ENCODE assay signal across 19 cellular contexts in genomic region chr6:91569071-91569470, GRCh38.
DNase-seq lines count a peak whose midpoint lies in the region; ATAC-seq and TF ChIP-seq lines count a peak whose summit lies in the region.
"Had no signal": no experiment of that assay in that cellular context is flagged by ENCODE, and none has a peak within 500 bp of the region (broad histone marks: within the 10 kb centered on the region; RNA-seq: fewer than 3 reads in every experiment).

No MANE protein-coding gene starts in this region.

- no peaks in the 10 kb centered on the region for H3K27me3 Mint-ChIP-seq in activated CD8-positive, alpha-beta T cell treated with anti-CD3 and anti-CD28 coated beads for 36 hours
- H3K27me3 Mint-ChIP-seq: CD4-positive, CD25-positive, alpha-beta regulatory T cell had no signal

- no peaks in the 10 kb centered on the region for H3K27me3 ChIP-seq in BJ (ENCODE audit: control insufficient read depth, insufficient read depth, low read length)

- no peaks in the 10 kb centered on the region for H3K36me3 ChIP-seq in BJ (ENCODE audit: control insufficient read depth, insufficient read depth, low read length)

- no peaks in the 10 kb centered on the region for H3K9me3 Mint-ChIP-seq in activated CD8-positive, alpha-beta T cell treated with anti-CD3 and anti-CD28 coated beads for 36 hours

- no peak for TF ChIP-seq CTCF in BJ (IDR thresholded peaks at IDR 0.05; ENCODE audit: insufficient read depth, low read depth, low read length)
- TF ChIP-seq CTCF in astrocyte of the spinal cord (IDR thresholded peaks at IDR 0.05; ENCODE audit: low read depth, low read length) = no peak
- TF ChIP-seq CTCF in activated CD8-positive, alpha-beta T cell treated with anti-CD3 and anti-CD28 coated beads for 36 hours (IDR thresholded peaks at IDR 0.05) = no peak

- POLR2A ChIA-PET in BJ (lab: Charles Lee) = no interaction called here
- POLR2A ChIA-PET in activated CD8-positive, alpha-beta T cell treated with anti-CD3 and anti-CD28 coated beads for 36 hours (lab: Charles Lee) = no interaction called here

- H3K4me1 Mint-ChIP-seq in activated CD8-positive, alpha-beta T cell treated with anti-CD3 and anti-CD28 coated beads for 36 hours (ENCODE audit: low read depth) = no peaks in the 10 kb centered on the region
- H3K4me1 Mint-ChIP-seq: CD4-positive, CD25-positive, alpha-beta regulatory T cell had no signal

- no peak overlapping the region for H3K4me3 Mint-ChIP-seq in activated CD8-positive, alpha-beta T cell treated with anti-CD3 and anti-CD28 coated beads for 36 hours
- H3K4me3 Mint-ChIP-seq: CD4-positive, CD25-positive, alpha-beta regulatory T cell had no signal

- ATAC-seq in activated CD8-positive, alpha-beta T cell treated with anti-CD3 and anti-CD28 coated beads for 36 hours = no peak
- ATAC-seq: A549, Right ventricle myocardium inferior had no signal

- H3K4me3 ChIP-seq in BJ (ENCODE audit: low read depth, low read length) (no peak overlapping the region), astrocyte of the spinal cord (ENCODE audit: low read depth, low read length) (no peak overlapping the region)
- H3K4me3 ChIP-seq: A549 had no signal

- intact Hi-C loops in activated CD8-positive, alpha-beta T cell treated with anti-CD3 and anti-CD28 coated beads for 36 hours (cut with micrococcal nuclease) = no loop called here

- H3K36me3 Mint-ChIP-seq in activated CD8-positive, alpha-beta T cell treated with anti-CD3 and anti-CD28 coated beads for 36 hours (ENCODE audit: low read depth) = no peaks in the 10 kb centered on the region
- H3K36me3 Mint-ChIP-seq: CD4-positive, CD25-positive, alpha-beta regulatory T cell had no signal

- DNase-seq in BJ (ENCODE audit: low read depth) = peak; percentile 13
- peak; percentile 6 for DNase-seq in NCI-H69 (lab: John Stamatoyannopoulos, UW)
- DNase-seq in astrocyte of the spinal cord (ENCODE audit: low read depth, low spot score) = peak; percentile 80
- peak; percentile 21 for DNase-seq in kidney tubule cell (ENCODE audit: low spot score)
- no peak for DNase-seq in HCEC 1CT
- no peak for DNase-seq in activated CD8-positive, alpha-beta T cell treated with anti-CD3 and anti-CD28 coated beads for 36 hours
- DNase-seq in SHP77 treated with DMSO at 0.1 percent for 48 hours (lab: John Stamatoyannopoulos, UW) = no peak
- DNase-seq in NCI-H524 (lab: John Stamatoyannopoulos, UW) = no peak
- DNase-seq: AML-193; CD4-positive, CD25-positive, alpha-beta regulatory T cell; DND-41; GF-D8; Karpas-422; NCI-H1417 treated with DMSO at 0.1 percent for 48 hours; NCI-H2081; NCI-H526; NK-92 treated with Interleukin-12 subunit alpha and Interleukin-12 subunit beta, amount 100 ng/mL, for 24 hours had no signal

- CTCF ChIA-PET in BJ (lab: Yijun Ruan, JAX) = no interaction called here
- CTCF ChIA-PET in activated CD8-positive, alpha-beta T cell treated with anti-CD3 and anti-CD28 coated beads for 36 hours (lab: Charles Lee) = no interaction called here

- H3K27ac Mint-ChIP-seq in activated CD8-positive, alpha-beta T cell treated with anti-CD3 and anti-CD28 coated beads for 36 hours = no peak overlapping the region
- H3K27ac Mint-ChIP-seq: CD4-positive, CD25-positive, alpha-beta regulatory T cell had no signal

- in situ Hi-C loops in astrocyte of the spinal cord (cut with HindIII; ENCODE audit: low sequenced_read_pairs) = no loop called here

Comparison
In these comparisons a context has a peak if more than half of its experiments do, and no peak if none do; other contexts are left out.
1. DNase-seq: peak in BJ (single experiment), NCI-H69 (single experiment), astrocyte of the spinal cord (single experiment) and kidney tubule cell (single experiment); none in HCEC 1CT (single experiment), activated CD8-positive, alpha-beta T cell treated with anti-CD3 and anti-CD28 coated beads for 36 hours (single experiment), SHP77 treated with DMSO at 0.1 percent for 48 hours (single experiment) and NCI-H524 (0 of 2).